9 cellular contexts compared by ENCODE assay signal in the genomic region with DNA sequence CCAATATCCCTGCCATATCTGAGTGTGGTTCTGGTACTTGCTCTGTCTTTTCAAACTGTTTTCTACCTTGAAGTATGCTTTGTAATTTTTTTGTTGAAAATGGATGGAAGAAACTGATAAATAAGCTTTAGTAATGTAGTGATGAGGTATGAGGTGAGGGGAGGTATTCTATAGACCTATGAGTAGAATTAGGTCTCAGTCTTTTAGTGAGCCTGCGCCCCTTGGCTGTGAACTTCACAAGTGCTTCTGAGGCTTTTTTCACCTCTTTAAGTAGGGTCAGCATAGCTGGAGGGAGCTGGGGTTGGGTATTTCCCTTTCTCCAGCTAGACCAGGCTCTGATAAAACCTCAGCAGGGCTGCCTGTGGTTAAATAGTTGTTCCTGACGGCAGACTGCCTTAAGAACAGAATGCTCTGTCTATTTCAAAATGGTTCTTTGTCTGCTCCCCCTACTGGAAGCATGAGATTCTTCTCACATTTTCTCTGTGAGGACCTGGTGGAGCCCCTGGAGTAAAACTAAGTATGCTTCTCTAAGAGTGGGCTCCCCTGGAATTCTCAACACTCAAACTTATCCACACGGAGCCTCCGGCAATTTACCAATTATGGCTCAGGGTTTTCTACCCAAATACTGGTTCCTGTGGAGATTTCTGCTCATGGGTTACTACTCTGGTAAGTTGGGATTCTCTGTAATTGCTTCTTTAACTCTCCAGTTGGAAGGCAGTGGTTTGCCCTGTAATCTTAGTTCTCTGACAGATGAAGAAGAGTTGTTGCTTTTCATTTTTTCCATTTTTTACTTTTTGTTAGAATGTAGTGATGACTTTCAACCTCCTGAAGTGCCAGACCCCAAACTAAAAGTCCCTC. TPM values are rescaled to one million over a fixed set of nuclear protein-coding genes. Genes with fewer than 3 reads are reported as not detected.
A peak's percentile ranks its signal among the peaks of the same experiment; 100 is the strongest.
DNase-seq lines count a peak whose midpoint lies in the region; ATAC-seq and TF ChIP-seq lines count a peak whose summit lies in the region.
"Had no signal": no experiment of that assay in that cellular context is flagged by ENCODE, and none has a peak within 500 bp of the region (broad histone marks: within the 10 kb centered on the region; RNA-seq: fewer than 3 reads in every experiment).

No MANE protein-coding gene starts in this region.

- TF ChIP-seq CTCF in MCF 10A (IDR thresholded peaks at IDR 0.05; ENCODE audit: unreplicated experiment) = peak; percentile 50
- peak; percentile 28 to 54 (median 41) for TF ChIP-seq CTCF in uterus (IDR thresholded peaks at IDR 0.05)

- POLR2A ChIA-PET in MCF 10A (lab: Yijun Ruan, JAX) = interaction anchor here (0.6 to 28.5 kb wide), 12 partner anchors 6 to 371 kb away, joined by 3 to 1235 read pairs (median 4); a partner anchor contains a TSS

- H3K27me3 ChIP-seq in uterus = peaks cover 0 to 3% of the 10 kb centered on the region in 2 donors

- H3K4me1 Mint-ChIP-seq in MCF 10A (ENCODE audit: insufficient read depth, unreplicated experiment) = peaks cover 18% of the 10 kb centered on the region
- H3K4me1 Mint-ChIP-seq: B cell had no signal

- intact Hi-C loops in MCF 10A (cut with micrococcal nuclease) (loop anchor here (1.0 to 5.0 kb wide), 2 partner anchors 65 to 116 kb away; no protein-coding TSS in a partner anchor), uterus (cut with DNase I; ENCODE audit: low total_unique reads) (no loop called here)

- peak overlapping the region; percentile 4 for H3K27ac Mint-ChIP-seq in MCF 10A (ENCODE audit: low read depth, unreplicated experiment)
- H3K27ac Mint-ChIP-seq: B cell had no signal

- CTCF ChIA-PET in MCF 10A (lab: Yijun Ruan, JAX) = interaction anchor here (0.6 to 4.9 kb wide), 33 partner anchors 10 to 378 kb away, joined by 3 to 50 read pairs (median 4); a partner anchor contains a TSS

- no peak for TF ChIP-seq POLR2A in uterus (IDR thresholded peaks at IDR 0.05)

- H3K4me3 ChIP-seq in uterus = no peak overlapping the region

- no peak overlapping the region for H3K27ac ChIP-seq in uterus

- peaks cover 7% of the 10 kb centered on the region for H3K9me3 Mint-ChIP-seq in MCF 10A (ENCODE audit: unreplicated experiment)

- ATAC-seq in GM19395 (IDR thresholded peaks at IDR 0.05; ENCODE audit: unreplicated experiment) (no peak), GM18861 (IDR thresholded peaks at IDR 0.05; ENCODE audit: unreplicated experiment) (no peak)

- no peaks in the 10 kb centered on the region for H3K4me1 ChIP-seq in uterus

- no peak overlapping the region for H3K4me3 Mint-ChIP-seq in MCF 10A (ENCODE audit: unreplicated experiment)
- H3K4me3 Mint-ChIP-seq: B cell had no signal

- H3K9me3 ChIP-seq in uterus = no peaks in the 10 kb centered on the region

- H3K36me3 Mint-ChIP-seq in MCF 10A (ENCODE audit: insufficient read depth, unreplicated experiment) = no peaks in the 10 kb centered on the region

- DNase-seq in NCI-H1105 treated with DMSO at 0.1 percent for 48 hours (lab: John Stamatoyannopoulos, UW) = peak; percentile 9
- DNase-seq in NCI-H1105 (lab: John Stamatoyannopoulos, UW) = no peak
- peak; percentile 49 for DNase-seq in NCI-H146 treated with DMSO at 0.1 percent for 48 hours (lab: John Stamatoyannopoulos, UW; ENCODE audit: unreplicated experiment)
- peak; percentile 75 for DNase-seq in MCF 10A (ENCODE audit: unreplicated experiment)
- peak; percentile 75 for DNase-seq in kidney tubule cell (ENCODE audit: low spot score)
- no peak for DNase-seq in uterus

- H3K36me3 ChIP-seq in uterus = no peaks in the 10 kb centered on the region

- no peaks in the 10 kb centered on the region for H3K27me3 Mint-ChIP-seq in MCF 10A (ENCODE audit: insufficient read depth, unreplicated experiment)

- no TSS peak for BruUV-seq in MCF 10A (replicated peaks; lab: Mats Ljungman, UMichigan)

RNA-seq across cellular contexts. Expression of a gene that starts 13.1 kb away (rescaled TPM):
- 1,273 and 3,552 TPM in 2 replicates for total RNA-seq in MCF 10A (2022)
- 10 to 100 TPM in 1 of 4 donors, 1 to 10 TPM in 1, not detected in 2; 2.0 to 33.7 TPM for total RNA-seq in uterus
- total RNA-seq: B cell had no signal

RNA-seq across cellular contexts. Expression of a gene that starts 14.0 kb away (rescaled TPM):
- total RNA-seq in MCF 10A (2022) (1,403 and 1,688 TPM in 2 replicates), uterus (10 to 100 TPM in 1 of 4 donors, 1 to 10 TPM in 1, under 1 TPM in 1, not detected in 1; 0.90 to 48.5 (median 1.7) TPM)
- total RNA-seq: B cell had no signal

RNA-seq across cellular contexts. Expression of a gene that starts 33.5 kb away (rescaled TPM):
- 0.19 and 0.44 TPM in 2 replicates for total RNA-seq in MCF 10A (2022)
- total RNA-seq in uterus = under 1 TPM in 2 of 4 donors, not detected in 2; 0.14 to 0.34 TPM
- total RNA-seq: B cell had no signal

RNA-seq across cellular contexts. Expression of a gene that starts 45.9 kb away (rescaled TPM):
- total RNA-seq in MCF 10A (2022) = not detected in 2 replicates
- not detected for total RNA-seq in uterus
- total RNA-seq: B cell had no signal

RNA-seq across cellular contexts. Expression of a gene that starts 55.1 kb away (rescaled TPM):
- total RNA-seq in MCF 10A (2022) = 2.3 and 3.3 TPM in 2 replicates
- not detected for total RNA-seq in uterus
- total RNA-seq: B cell had no signal

Comparison
In these comparisons a context has a peak if more than half of its experiments do, and no peak if none do; other contexts are left out.
1. DNase-seq: peak in NCI-H1105 treated with DMSO at 0.1 percent for 48 hours (single experiment), NCI-H146 treated with DMSO at 0.1 percent for 48 hours (single experiment), MCF 10A (single experiment) and kidney tubule cell (single experiment); none in NCI-H1105 (single experiment) and uterus (0 of 2).
2. RNA of a gene that starts 13.1 kb away (total RNA-seq): 1,273 to 3,552 TPM in MCF 10A; 2.0 to 33.7 TPM in uterus; every median in the first group is over 10 times any median in the second.
3. RNA of a gene that starts 14.0 kb away (total RNA-seq): 1,403 to 1,688 TPM in MCF 10A; 0.90 to 48.5 TPM in uterus; every median in the first group is over 10 times any median in the second.